Comparison of ENCODE assay signal across 27 cellular contexts in the genomic region with DNA sequence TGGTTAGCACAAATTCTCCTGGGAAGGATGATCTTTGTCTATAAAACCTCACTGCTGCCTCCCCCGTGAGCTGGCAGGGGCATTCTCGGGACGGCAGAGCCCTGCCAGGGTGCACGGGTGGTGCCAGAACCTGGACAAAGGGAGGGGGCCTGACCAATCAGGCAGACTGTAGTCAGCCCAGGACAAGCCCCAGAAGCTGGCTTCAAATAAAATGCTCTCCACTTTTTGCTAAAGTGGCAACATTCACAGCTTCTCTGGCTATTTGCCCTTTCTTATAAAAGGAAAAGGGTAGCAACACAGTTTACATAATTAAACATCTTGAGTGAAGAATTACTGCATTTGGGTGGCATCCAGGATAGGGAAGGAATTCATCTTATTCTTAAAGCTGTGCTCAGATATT. TPM values are rescaled to one million over a fixed set of nuclear protein-coding genes. Genes with fewer than 3 reads are reported as not detected.
A peak's percentile ranks its signal among the peaks of the same experiment; 100 is the strongest.
DNase-seq lines count a peak whose midpoint lies in the region; ATAC-seq and TF ChIP-seq lines count a peak whose summit lies in the region.
"Had no signal": no experiment of that assay in that cellular context is flagged by ENCODE, and none has a peak within 500 bp of the region (broad histone marks: within the 10 kb centered on the region; RNA-seq: fewer than 3 reads in every experiment).

No MANE protein-coding gene starts in this region.

- no peak overlapping the region for H3K9ac ChIP-seq in GM23248
- H3K9ac ChIP-seq: neural progenitor cell had no signal

- DNase-seq in GM23248 (peak; percentile 11), hippocampal formation (lab: John Stamatoyannopoulos, UW) (peak; percentile 41 to 61), pons (ENCODE audit: low spot score) (peak; percentile 75), CD1c-positive myeloid dendritic cell (ENCODE audit: extremely low spot score) (no peak), vagina (ENCODE audit: extremely low spot score in 2 of 2) (no peak)
- DNase-seq in activated CD8-positive, alpha-beta T cell treated with anti-CD3 and anti-CD28 coated beads for 36 hours: no peak
- no peak for DNase-seq in activated CD4-positive, alpha-beta T cell treated with anti-CD3 and anti-CD28 coated beads, Interleukin-2, amount 50 U/mL, for 1 hour
- DNase-seq: ACHN; activated CD4-positive, alpha-beta T cell treated with anti-CD3 and anti-CD28 coated beads for 4 hours; activated gamma-delta T cell; activated naive CD8-positive, alpha-beta T cell treated with anti-CD3 and anti-CD28 coated beads, Interleukin-2, amount 10 ng/mL, durations not matched to agents 7 days and 5 days; activated T-cell treated with anti-CD3 and anti-CD28 coated beads, Interleukin-2, amount 50 U/mL, for 24 hours; cerebellar nuclear complex; NCI-H2081 treated with DMSO at 0.1 percent for 48 hours; NCI-H748 treated with DMSO at 0.1 percent for 48 hours; stimulated activated CD4-positive, alpha-beta T cell treated with anti-CD3 and anti-CD28 coated beads, Interleukin-2, amount 100 ng/mL, for 24 hours; T-helper 2 cell; trophoblast cell had no signal

- CTCF ChIA-PET in activated CD8-positive, alpha-beta T cell treated with anti-CD3 and anti-CD28 coated beads for 36 hours (lab: Charles Lee): interaction anchor here (0.7 to 1.2 kb wide), 2 partner anchors 10 to 205 kb away, joined by 3 read pairs; no protein-coding TSS in a partner anchor

- no peaks in the 10 kb centered on the region for H3K9me3 ChIP-seq in GM23248 (ENCODE audit: low read depth)
- H3K9me3 ChIP-seq in vagina: no peaks in the 10 kb centered on the region

- no peaks in the 10 kb centered on the region for H4K20me1 ChIP-seq in GM23248 (ENCODE audit: insufficient read depth)

- H3K36me3 ChIP-seq in GM23248 (ENCODE audit: low read depth): no peaks in the 10 kb centered on the region
- no peaks in the 10 kb centered on the region for H3K36me3 ChIP-seq in vagina
- H3K36me3 ChIP-seq: neural progenitor cell had no signal

- peak overlapping the region in 1 of 5 experiments; percentile 40 for H3K4me3 Mint-ChIP-seq in brain
- H3K4me3 Mint-ChIP-seq in activated CD8-positive, alpha-beta T cell treated with anti-CD3 and anti-CD28 coated beads for 36 hours: no peak overlapping the region
- H3K4me3 Mint-ChIP-seq: activated naive CD8-positive, alpha-beta T cell treated with anti-CD3 and anti-CD28 coated beads, Interleukin-2, amount 10 ng/mL, durations not matched to agents 7 days and 5 days; activated T-cell treated with anti-CD3 and anti-CD28 coated beads, Interleukin-2, amount 50 U/mL, for 24 hours; GM23338; memory B cell had no signal

- H3K4me3 ChIP-seq in GM23248 (no peak overlapping the region), vagina (no peak overlapping the region)
- H3K4me3 ChIP-seq: GM23338, neural progenitor cell, skin epidermis had no signal

- H3K27me3 ChIP-seq in GM23248 (replicated peaks; ENCODE audit: insufficient read depth) (no peaks in the 10 kb centered on the region; the same call in 1 of the 2 replicates), vagina (no peaks in the 10 kb centered on the region)

- peaks cover 14% of the 10 kb centered on the region for H3K4me1 Mint-ChIP-seq in brain
- H3K4me1 Mint-ChIP-seq in activated CD8-positive, alpha-beta T cell treated with anti-CD3 and anti-CD28 coated beads for 36 hours (ENCODE audit: low read depth): no peaks in the 10 kb centered on the region
- H3K4me1 Mint-ChIP-seq: activated naive CD8-positive, alpha-beta T cell treated with anti-CD3 and anti-CD28 coated beads, Interleukin-2, amount 10 ng/mL, durations not matched to agents 7 days and 5 days; memory B cell had no signal

- no peaks in the 10 kb centered on the region for H3K36me3 Mint-ChIP-seq in brain
- H3K36me3 Mint-ChIP-seq in activated CD8-positive, alpha-beta T cell treated with anti-CD3 and anti-CD28 coated beads for 36 hours (ENCODE audit: low read depth): no peaks in the 10 kb centered on the region
- H3K36me3 Mint-ChIP-seq: activated naive CD8-positive, alpha-beta T cell treated with anti-CD3 and anti-CD28 coated beads, Interleukin-2, amount 10 ng/mL, durations not matched to agents 7 days and 5 days; memory B cell; neural progenitor cell had no signal

- H2AFZ ChIP-seq in GM23248: no peak overlapping the region
- H2AFZ ChIP-seq: GM23338, neural progenitor cell had no signal

- POLR2A ChIA-PET in activated CD8-positive, alpha-beta T cell treated with anti-CD3 and anti-CD28 coated beads for 36 hours (lab: Charles Lee): interaction anchor here (1.1 kb wide), 1 partner anchor 351 kb away, joined by 3 read pairs; no protein-coding TSS in a partner anchor

- in situ Hi-C loops in GM23248 (cut with MboI): loop anchor here (10.0 to 25.0 kb wide), 2 partner anchors 304 to 881 kb away; no protein-coding TSS in a partner anchor

- intact Hi-C loops in activated CD8-positive, alpha-beta T cell treated with anti-CD3 and anti-CD28 coated beads for 36 hours (cut with micrococcal nuclease): loop anchor here (10.0 kb wide), 1 partner anchor 294 kb away; no protein-coding TSS in a partner anchor
- intact Hi-C loops in vagina (cut with DNase I): no loop called here

- TF ChIP-seq CTCF in brain (conservative IDR thresholded peaks at IDR 0.05) (no peak), vagina (IDR thresholded peaks at IDR 0.05) (no peak)
- no peak for TF ChIP-seq CTCF in activated CD8-positive, alpha-beta T cell treated with anti-CD3 and anti-CD28 coated beads for 36 hours (IDR thresholded peaks at IDR 0.05)

- no peak overlapping the region for H3K4me2 ChIP-seq in GM23248 (ENCODE audit: unreplicated experiment)
- H3K4me2 ChIP-seq: GM23338, neural progenitor cell had no signal

- no peaks in the 10 kb centered on the region for H3K9me3 Mint-ChIP-seq in brain
- H3K9me3 Mint-ChIP-seq in activated CD8-positive, alpha-beta T cell treated with anti-CD3 and anti-CD28 coated beads for 36 hours: no peaks in the 10 kb centered on the region
- H3K9me3 Mint-ChIP-seq: activated naive CD8-positive, alpha-beta T cell treated with anti-CD3 and anti-CD28 coated beads, Interleukin-2, amount 10 ng/mL, durations not matched to agents 7 days and 5 days; activated T-cell treated with anti-CD3 and anti-CD28 coated beads, Interleukin-2, amount 50 U/mL, for 24 hours; GM23338; neural progenitor cell had no signal

- no peaks in the 10 kb centered on the region for H3K79me2 ChIP-seq in GM23248 (ENCODE audit: insufficient read depth)

- no peak for TF ChIP-seq POLR2A in vagina (IDR thresholded peaks at IDR 0.05)

- H3K9me2 ChIP-seq in GM23248 (ENCODE audit: insufficient read depth): no peaks in the 10 kb centered on the region

- H3K27ac Mint-ChIP-seq in brain: peak overlapping the region in 3 of 5 experiments; percentile 13 to 88 (median 83)
- no peak overlapping the region for H3K27ac Mint-ChIP-seq in activated CD8-positive, alpha-beta T cell treated with anti-CD3 and anti-CD28 coated beads for 36 hours
- H3K27ac Mint-ChIP-seq: activated naive CD8-positive, alpha-beta T cell treated with anti-CD3 and anti-CD28 coated beads, Interleukin-2, amount 10 ng/mL, durations not matched to agents 7 days and 5 days; activated T-cell treated with anti-CD3 and anti-CD28 coated beads, Interleukin-2, amount 50 U/mL, for 24 hours; GM23338; memory B cell; neural progenitor cell had no signal

- no peaks in the 10 kb centered on the region for H3F3A ChIP-seq in GM23248 (ENCODE audit: insufficient read depth)

- peaks cover 10% of the 10 kb centered on the region; the same call in 1 of the 2 replicates for H3K4me1 ChIP-seq in GM23248 (ENCODE audit: insufficient read depth)
- H3K4me1 ChIP-seq in vagina: peaks cover 5% of the 10 kb centered on the region
- H3K4me1 ChIP-seq: neural progenitor cell had no signal

- 3 to 7% methylated on average over 3 to 4 of the region's 4 CpGs for WGBS in GM23248 (ENCODE audit: low coverage in 1 of 2, low lambda C conversion rate in 2 of 2, missing lambda C conversion rate in 2 of 2), 2 experiments

- H3K27me3 Mint-ChIP-seq in brain: peaks cover 21% of the 10 kb centered on the region
- peaks cover 37% of the 10 kb centered on the region for H3K27me3 Mint-ChIP-seq in activated CD8-positive, alpha-beta T cell treated with anti-CD3 and anti-CD28 coated beads for 36 hours

- ATAC-seq in activated CD8-positive, alpha-beta T cell treated with anti-CD3 and anti-CD28 coated beads for 36 hours: no peak

- H3K27ac ChIP-seq in GM23248 (no peak overlapping the region), vagina (no peak overlapping the region)
- H3K27ac ChIP-seq: neural progenitor cell, skin epidermis had no signal

RNA-seq across cellular contexts. Expression of a gene that starts 14.4 kb away (rescaled TPM):
- not detected in 2 replicates for total RNA-seq in GM23248 (2014; rRNA removed; shearing (Covaris generic))
- not detected in 2 replicates for polyA plus RNA-seq in GM23248 (2016; fragmentation: Nextera tagmentation; extraction: Ambion mirVana)
- polyA plus RNA-seq in brain (ENCODE audit: insufficient read depth, low read depth, low replicate concordance): not detected
- not detected for total RNA-seq in activated CD8-positive, alpha-beta T cell treated with anti-CD3 and anti-CD28 coated beads for 36 hours
- total RNA-seq in vagina: not detected
- total RNA-seq: activated naive CD8-positive, alpha-beta T cell treated with anti-CD3 and anti-CD28 coated beads, Interleukin-2, amount 10 ng/mL, durations not matched to agents 7 days and 5 days; GM23338; HT1080; M059J had no signal
- polyA plus RNA-seq: BJ, GM23338 had no signal

RNA-seq across cellular contexts. Expression of a gene that starts 46.8 kb away (rescaled TPM):
- total RNA-seq in GM23248 (2014; rRNA removed; shearing (Covaris generic)): not detected in 2 replicates
- polyA plus RNA-seq in GM23248 (2016; fragmentation: Nextera tagmentation; extraction: Ambion mirVana) (not detected in 2 replicates), brain (ENCODE audit: insufficient read depth, low read depth, low replicate concordance) (23.1 TPM)
- not detected for total RNA-seq in activated CD8-positive, alpha-beta T cell treated with anti-CD3 and anti-CD28 coated beads for 36 hours
- total RNA-seq in vagina: 0.49 TPM
- total RNA-seq: activated CD8-positive, alpha-beta memory T cell treated with anti-CD3 and anti-CD28 coated beads for 36 hours; activated naive CD8-positive, alpha-beta T cell treated with anti-CD3 and anti-CD28 coated beads, Interleukin-2, amount 10 ng/mL, durations not matched to agents 7 days and 5 days; M059J had no signal
- polyA plus RNA-seq: BJ had no signal

Comparison
In these comparisons a context has a peak if more than half of its experiments do, and no peak if none do; other contexts are left out.
1. DNase-seq: peak in GM23248 (single experiment), hippocampal formation (2 of 2) and pons (single experiment); none in activated CD8-positive, alpha-beta T cell treated with anti-CD3 and anti-CD28 coated beads for 36 hours (single experiment), CD1c-positive myeloid dendritic cell (single experiment), vagina (0 of 2) and activated CD4-positive, alpha-beta T cell treated with anti-CD3 and anti-CD28 coated beads, Interleukin-2, amount 50 U/mL, for 1 hour (single experiment).